ENCODE assay signal across 31 cellular contexts in genomic region chrX:110966046-110966445, GRCh38.
"Had no signal": no experiment of that assay in that cellular context is flagged by ENCODE, and none has a peak within 500 bp of the region (broad histone marks: within the 10 kb centered on the region; RNA-seq: fewer than 3 reads in every experiment).

No MANE protein-coding gene starts in this region.

- DNase-seq: activated CD4-positive, alpha-beta memory T cell treated with anti-CD3 and anti-CD28 coated beads for 36 hours; activated CD4-positive, alpha-beta T cell treated with anti-CD3 and anti-CD28 coated beads for 36 hours; activated CD4-positive, alpha-beta T cell treated with anti-CD3 and anti-CD28 coated beads, Interleukin-2, amount 10 ng/mL, durations not matched to agents 24 days and 14 days; activated CD4-positive, CD25-positive, alpha-beta regulatory T cell; activated CD4-positive, CD25-positive, alpha-beta regulatory T cell treated with anti-CD3 and anti-CD28 coated beads, Interleukin-2, amount 50 U/mL, for 72 hours; activated CD8-positive, alpha-beta memory T cell treated with anti-CD3 and anti-CD28 coated beads, Interleukin-2, amount 10 ng/mL, durations not matched to agents 7 days and 5 days; activated CD8-positive, alpha-beta memory T cell treated with anti-CD3 and anti-CD28 coated beads, Interleukin-2, amount 50 U/mL, for 4 hours; activated CD8-positive, alpha-beta T cell treated with anti-CD3 and anti-CD28 coated beads, Interleukin-2, amount 10 ng/mL, durations not matched to agents 7 days and 5 days; activated effector memory CD4-positive, alpha-beta T cell treated with anti-CD3 and anti-CD28 coated beads, Interleukin-2, amount 50 U/mL, for 16 hours; activated naive CD4-positive, alpha-beta T cell treated with anti-CD3 and anti-CD28 coated beads for 36 hours; activated naive CD8-positive, alpha-beta T cell treated with anti-CD3 and anti-CD28 coated beads for 36 hours; activated naive CD8-positive, alpha-beta T cell treated with anti-CD3 and anti-CD28 coated beads, Interleukin-2, amount 50 U/mL, for 24 hours; activated T-cell treated with anti-CD3 and anti-CD28 coated beads, Interleukin-2, amount 50 U/mL, for 1 hour; activated T-cell treated with anti-CD3 and anti-CD28 coated beads, Interleukin-2, amount 50 U/mL, for 48 hours; adrenal gland; amygdala; aorta; body of pancreas; cortex of kidney; dermis blood vessel endothelial cell; effector CD8-positive, alpha-beta T cell; head of caudate nucleus; T-helper 1 cell; T-helper 17 cell had no signal

- H3K4me1 Mint-ChIP-seq: activated CD4-positive, alpha-beta T cell treated with anti-CD3 and anti-CD28 coated beads for 36 hours; activated CD4-positive, alpha-beta T cell treated with anti-CD3 and anti-CD28 coated beads, Interleukin-2, amount 10 ng/mL, durations not matched to agents 24 days and 14 days; activated CD8-positive, alpha-beta memory T cell treated with anti-CD3 and anti-CD28 coated beads, Interleukin-2, amount 10 ng/mL, durations not matched to agents 7 days and 5 days; activated naive CD4-positive, alpha-beta T cell treated with anti-CD3 and anti-CD28 coated beads, Interleukin-2, amount 50 U/mL, for 24 hours; activated naive CD8-positive, alpha-beta T cell treated with anti-CD3 and anti-CD28 coated beads for 36 hours; activated naive CD8-positive, alpha-beta T cell treated with anti-CD3 and anti-CD28 coated beads, Interleukin-2, amount 50 U/mL, for 24 hours; central memory CD8-positive, alpha-beta T cell; T-helper 17 cell had no signal

- H3K36me3 ChIP-seq: adrenal gland, breast epithelium, cardiac muscle cell had no signal

- H3K4me1 ChIP-seq: adrenal gland, body of pancreas, breast epithelium had no signal

- H3K27me3 ChIP-seq: body of pancreas, cardiac muscle cell had no signal

- H3K4me3 ChIP-seq: adrenal gland, body of pancreas, breast epithelium, cardiac muscle cell had no signal

- ATAC-seq: activated CD4-positive, alpha-beta T cell treated with anti-CD3 and anti-CD28 coated beads for 36 hours; activated CD8-positive, alpha-beta memory T cell treated with anti-CD3 and anti-CD28 coated beads, Interleukin-2, amount 10 ng/mL, durations not matched to agents 7 days and 5 days; activated CD8-positive, alpha-beta T cell treated with anti-CD3 and anti-CD28 coated beads, Interleukin-2, amount 10 ng/mL, durations not matched to agents 7 days and 5 days; activated naive CD8-positive, alpha-beta T cell treated with anti-CD3 and anti-CD28 coated beads, Interleukin-2, amount 50 U/mL, for 24 hours; body of pancreas; T-helper 17 cell had no signal

- H3K27ac ChIP-seq: adrenal gland, body of pancreas, breast epithelium, cardiac muscle cell had no signal

- H3K9me3 ChIP-seq: adrenal gland, body of pancreas, breast epithelium had no signal

- H3K27ac Mint-ChIP-seq: activated CD4-positive, alpha-beta memory T cell treated with anti-CD3 and anti-CD28 coated beads for 36 hours; activated CD4-positive, alpha-beta T cell treated with anti-CD3 and anti-CD28 coated beads for 36 hours; activated CD4-positive, alpha-beta T cell treated with anti-CD3 and anti-CD28 coated beads, Interleukin-2, amount 10 ng/mL, durations not matched to agents 24 days and 14 days; activated CD8-positive, alpha-beta memory T cell treated with anti-CD3 and anti-CD28 coated beads, Interleukin-2, amount 10 ng/mL, durations not matched to agents 7 days and 5 days; activated CD8-positive, alpha-beta T cell treated with anti-CD3 and anti-CD28 coated beads, Interleukin-2, amount 10 ng/mL, durations not matched to agents 7 days and 5 days; activated naive CD4-positive, alpha-beta T cell treated with anti-CD3 and anti-CD28 coated beads for 36 hours; activated naive CD4-positive, alpha-beta T cell treated with anti-CD3 and anti-CD28 coated beads, Interleukin-2, amount 50 U/mL, for 24 hours; activated naive CD8-positive, alpha-beta T cell treated with anti-CD3 and anti-CD28 coated beads for 36 hours; activated naive CD8-positive, alpha-beta T cell treated with anti-CD3 and anti-CD28 coated beads, Interleukin-2, amount 50 U/mL, for 24 hours; activated T-helper 1 cell treated with anti-CD3 and anti-CD28 coated beads, Interleukin-12 subunit alpha, Interleukin-12 subunit beta, Interleukin-2, Interleukin-4 antibody, amounts not matched to agents 30 ng/mL and 10 ng/mL and 1 ng/mL, durations not matched to agents 14 hours and 24 hours and 36 hours; activated T-helper 2 cell treated with anti-CD3 and anti-CD28 coated beads, Interferon-gamma antibody, Interleukin-2, Interleukin-4, amounts not matched to agents 10 μg/mL and 5 μg/mL and 100 μg/mL, durations not matched to agents 14 hours and 24 hours and 36 hours; T-helper 17 cell; T-helper 2 cell treated with Interferon-gamma antibody and Interleukin-4, amounts not matched to agents 5 μg/mL and 100 μg/mL, for 36 hours had no signal

- H3K36me3 Mint-ChIP-seq: activated CD4-positive, alpha-beta memory T cell treated with anti-CD3 and anti-CD28 coated beads for 36 hours; activated CD8-positive, alpha-beta memory T cell treated with anti-CD3 and anti-CD28 coated beads, Interleukin-2, amount 10 ng/mL, durations not matched to agents 7 days and 5 days; activated naive CD4-positive, alpha-beta T cell treated with anti-CD3 and anti-CD28 coated beads, Interleukin-2, amount 50 U/mL, for 24 hours; activated naive CD8-positive, alpha-beta T cell treated with anti-CD3 and anti-CD28 coated beads for 36 hours had no signal

- H3K9me3 Mint-ChIP-seq: activated CD4-positive, alpha-beta memory T cell treated with anti-CD3 and anti-CD28 coated beads for 36 hours; activated CD4-positive, alpha-beta T cell treated with anti-CD3 and anti-CD28 coated beads, Interleukin-2, amount 10 ng/mL, durations not matched to agents 24 days and 14 days; activated naive CD4-positive, alpha-beta T cell treated with anti-CD3 and anti-CD28 coated beads for 36 hours; activated naive CD4-positive, alpha-beta T cell treated with anti-CD3 and anti-CD28 coated beads, Interleukin-2, amount 50 U/mL, for 24 hours; activated naive CD8-positive, alpha-beta T cell treated with anti-CD3 and anti-CD28 coated beads for 36 hours; activated naive CD8-positive, alpha-beta T cell treated with anti-CD3 and anti-CD28 coated beads, Interleukin-2, amount 50 U/mL, for 24 hours; activated T-helper 1 cell treated with anti-CD3 and anti-CD28 coated beads, Interleukin-12 subunit alpha, Interleukin-12 subunit beta, Interleukin-2, Interleukin-4 antibody, amounts not matched to agents 30 ng/mL and 10 ng/mL and 1 ng/mL, durations not matched to agents 14 hours and 24 hours and 36 hours; activated T-helper 2 cell treated with anti-CD3 and anti-CD28 coated beads, Interferon-gamma antibody, Interleukin-2, Interleukin-4, amounts not matched to agents 10 μg/mL and 5 μg/mL and 100 μg/mL, durations not matched to agents 14 hours and 24 hours and 36 hours; central memory CD8-positive, alpha-beta T cell; T-helper 2 cell treated with Interferon-gamma antibody and Interleukin-4, amounts not matched to agents 5 μg/mL and 100 μg/mL, for 36 hours had no signal

- H3K27me3 Mint-ChIP-seq: activated CD4-positive, alpha-beta memory T cell treated with anti-CD3 and anti-CD28 coated beads for 36 hours; activated CD4-positive, alpha-beta T cell treated with anti-CD3 and anti-CD28 coated beads for 36 hours; activated CD4-positive, alpha-beta T cell treated with anti-CD3 and anti-CD28 coated beads, Interleukin-2, amount 10 ng/mL, durations not matched to agents 24 days and 14 days; activated CD8-positive, alpha-beta memory T cell treated with anti-CD3 and anti-CD28 coated beads, Interleukin-2, amount 10 ng/mL, durations not matched to agents 7 days and 5 days; activated naive CD4-positive, alpha-beta T cell treated with anti-CD3 and anti-CD28 coated beads, Interleukin-2, amount 50 U/mL, for 24 hours; activated naive CD8-positive, alpha-beta T cell treated with anti-CD3 and anti-CD28 coated beads for 36 hours; central memory CD8-positive, alpha-beta T cell had no signal

- H3K4me3 Mint-ChIP-seq: activated CD4-positive, alpha-beta memory T cell treated with anti-CD3 and anti-CD28 coated beads for 36 hours; activated CD4-positive, alpha-beta T cell treated with anti-CD3 and anti-CD28 coated beads for 36 hours; activated CD4-positive, alpha-beta T cell treated with anti-CD3 and anti-CD28 coated beads, Interleukin-2, amount 10 ng/mL, durations not matched to agents 24 days and 14 days; activated CD8-positive, alpha-beta memory T cell treated with anti-CD3 and anti-CD28 coated beads, Interleukin-2, amount 10 ng/mL, durations not matched to agents 7 days and 5 days; activated CD8-positive, alpha-beta T cell treated with anti-CD3 and anti-CD28 coated beads, Interleukin-2, amount 10 ng/mL, durations not matched to agents 7 days and 5 days; activated naive CD4-positive, alpha-beta T cell treated with anti-CD3 and anti-CD28 coated beads for 36 hours; activated naive CD4-positive, alpha-beta T cell treated with anti-CD3 and anti-CD28 coated beads, Interleukin-2, amount 50 U/mL, for 24 hours; activated naive CD8-positive, alpha-beta T cell treated with anti-CD3 and anti-CD28 coated beads for 36 hours; activated naive CD8-positive, alpha-beta T cell treated with anti-CD3 and anti-CD28 coated beads, Interleukin-2, amount 50 U/mL, for 24 hours; activated T-helper 1 cell treated with anti-CD3 and anti-CD28 coated beads, Interleukin-12 subunit alpha, Interleukin-12 subunit beta, Interleukin-2, Interleukin-4 antibody, amounts not matched to agents 30 ng/mL and 10 ng/mL and 1 ng/mL, durations not matched to agents 14 hours and 24 hours and 36 hours; central memory CD8-positive, alpha-beta T cell; T-helper 17 cell; T-helper 2 cell treated with Interferon-gamma antibody and Interleukin-4, amounts not matched to agents 5 μg/mL and 100 μg/mL, for 36 hours had no signal
